ENCODE assay signal across 19 cellular contexts in the genomic region with DNA sequence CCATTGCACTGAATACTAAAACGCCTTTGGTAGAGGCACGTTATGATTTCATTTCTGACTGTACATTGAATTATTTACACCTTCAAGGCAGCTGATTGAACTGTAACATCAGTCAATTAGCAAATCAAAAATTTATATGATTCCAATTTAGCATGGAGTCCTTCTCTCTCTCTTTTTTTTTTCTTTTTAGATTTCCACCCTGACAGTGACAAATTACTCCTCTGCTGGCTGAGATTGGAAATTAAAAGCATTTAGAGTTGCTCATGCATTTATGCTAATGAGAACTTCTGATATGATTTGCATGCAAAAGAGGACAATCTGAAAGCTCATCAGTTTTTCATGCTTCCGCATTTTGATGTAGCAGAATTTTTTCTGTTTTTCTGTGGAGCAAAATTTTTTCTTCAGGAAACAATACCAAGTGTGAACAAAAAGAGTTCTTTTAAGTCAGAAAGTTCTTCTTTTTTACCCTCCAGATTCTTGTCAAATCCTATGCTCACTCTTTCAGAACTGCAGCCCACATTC.
DNase-seq lines count a peak whose midpoint lies in the region; ATAC-seq, FAIRE-seq and TF ChIP-seq lines count a peak whose summit lies in the region.
"Had no signal": no experiment of that assay in that cellular context is flagged by ENCODE, and none has a peak within 500 bp of the region (broad histone marks: within the 10 kb centered on the region; RNA-seq: fewer than 3 reads in every experiment).

No MANE protein-coding gene starts in this region.

- H3K9me2 ChIP-seq in GM23338 (ENCODE audit: insufficient read depth) (no peaks in the 10 kb centered on the region; the same call in 1 of the 2 replicates), OCI-LY7 (ENCODE audit: insufficient read depth, low read length) (no peaks in the 10 kb centered on the region)

- H3K4me2 ChIP-seq in GM23338 (no peak overlapping the region), OCI-LY7 (ENCODE audit: low read length) (no peak overlapping the region), K562 (ENCODE audit: insufficient read depth, low read length) (no peak overlapping the region), smooth muscle cell (no peak overlapping the region)

- no peak for TF ChIP-seq POLR2A in K562 (conservative IDR thresholded peaks at IDR 0.05)

- TF ChIP-seq EP300 in K562 (IDR thresholded peaks at IDR 0.05; ENCODE audit: low read length): no peak

- H3K79me2 ChIP-seq in GM23338 (replicated peaks; ENCODE audit: insufficient read depth): no peaks in the 10 kb centered on the region
- H3K79me2 ChIP-seq in OCI-LY7 (ENCODE audit: insufficient read depth, low read depth, low read length): no peaks in the 10 kb centered on the region
- H3K79me2 ChIP-seq in K562 (ENCODE audit: control insufficient read depth, insufficient read depth, low read length): no peaks in the 10 kb centered on the region
- H3K79me2 ChIP-seq in smooth muscle cell (ENCODE audit: low read depth): no peaks in the 10 kb centered on the region

- intact Hi-C loops in OCI-LY7 (cut with micrococcal nuclease; ENCODE audit: unreplicated experiment): no loop called here
- intact Hi-C loops in K562 (cut with micrococcal nuclease): no loop called here
- intact Hi-C loops in heart right ventricle (cut with DNase I): no loop called here

- no peak overlapping the region for H3K27ac ChIP-seq in GM23338 (ENCODE audit: low read depth)
- no peak overlapping the region for H3K27ac ChIP-seq in OCI-LY7 (ENCODE audit: low read depth, low read length, poor library complexity, severe bottlenecking)
- no peak overlapping the region for H3K27ac ChIP-seq in K562 (ENCODE audit: extremely low read depth, low read depth, low read length)
- no peak overlapping the region for H3K27ac ChIP-seq in smooth muscle cell (ENCODE audit: low read depth)
- H3K27ac ChIP-seq in heart right ventricle: no peak overlapping the region
- H3K27ac ChIP-seq: HL-60 had no signal

- no peaks in the 10 kb centered on the region; the same call in 2 of the 3 replicates for H3K9me3 Mint-ChIP-seq in GM23338

- H3K4me3 ChIP-seq in GM23338 (no peak overlapping the region), OCI-LY7 (ENCODE audit: low read depth, low read length, poor library complexity, severe bottlenecking) (no peak overlapping the region), K562 (no peak overlapping the region), smooth muscle cell (no peak overlapping the region), heart right ventricle (no peak overlapping the region)

- peaks cover 9% of the 10 kb centered on the region for H3K4me1 ChIP-seq in GM23338 (ENCODE audit: insufficient read depth)
- peaks cover 5% of the 10 kb centered on the region for H3K4me1 ChIP-seq in OCI-LY7 (ENCODE audit: insufficient read depth, low read length, poor library complexity, severe bottlenecking)
- no peaks in the 10 kb centered on the region for H3K4me1 ChIP-seq in K562 (replicated peaks in 1 of 2; ENCODE audit: control insufficient read depth in 2 of 2, insufficient read depth in 2 of 2, low read length in 2 of 2)
- H3K4me1 ChIP-seq in smooth muscle cell (ENCODE audit: low read depth): no peaks in the 10 kb centered on the region
- no peaks in the 10 kb centered on the region for H3K4me1 ChIP-seq in heart right ventricle

- H3K27me3 ChIP-seq in GM23338 (ENCODE audit: insufficient read depth) (no peaks in the 10 kb centered on the region), K562 (ENCODE audit: control insufficient read depth in 2 of 2, insufficient read depth in 2 of 2, low read length in 2 of 2) (no peaks in the 10 kb centered on the region), smooth muscle cell (ENCODE audit: low read depth) (no peaks in the 10 kb centered on the region), heart right ventricle (no peaks in the 10 kb centered on the region)

- H3K36me3 Mint-ChIP-seq in GM23338 (ENCODE audit: low read depth): no peaks in the 10 kb centered on the region
- H3K36me3 Mint-ChIP-seq: CD14-positive monocyte; CD4-positive, alpha-beta memory T cell had no signal

- no peaks in the 10 kb centered on the region for H4K20me1 ChIP-seq in GM23338 (replicated peaks; ENCODE audit: insufficient read depth)
- H4K20me1 ChIP-seq in OCI-LY7 (ENCODE audit: insufficient read depth, low read length): no peaks in the 10 kb centered on the region
- H4K20me1 ChIP-seq in K562 (replicated peaks; ENCODE audit: control insufficient read depth, insufficient read depth, low read length): no peaks in the 10 kb centered on the region
- H4K20me1 ChIP-seq in smooth muscle cell (ENCODE audit: low read depth): no peaks in the 10 kb centered on the region

- peak overlapping the region; percentile 76; the same call in 1 of the 2 replicates for H3K27ac Mint-ChIP-seq in GM23338
- H3K27ac Mint-ChIP-seq: CD14-positive monocyte; CD4-positive, alpha-beta memory T cell; H9 had no signal

- no peaks in the 10 kb centered on the region for H3K36me3 ChIP-seq in GM23338 (ENCODE audit: insufficient read depth)
- H3K36me3 ChIP-seq in OCI-LY7 (ENCODE audit: insufficient read depth, low read length): no peaks in the 10 kb centered on the region; the same call in 1 of the 2 replicates
- no peaks in the 10 kb centered on the region for H3K36me3 ChIP-seq in K562 (ENCODE audit: control insufficient read depth, insufficient read depth, low read length)
- no peaks in the 10 kb centered on the region for H3K36me3 ChIP-seq in smooth muscle cell (ENCODE audit: low read depth)
- no peaks in the 10 kb centered on the region for H3K36me3 ChIP-seq in heart right ventricle

- 14% methylated on average over 3 of the region's 3 CpGs for WGBS in K562 (ENCODE audit: insufficient coverage, low coverage, missing lambda C conversion rate)
- WGBS in smooth muscle cell (ENCODE audit: low lambda C conversion rate): 92% methylated on average over 3 of the region's 3 CpGs
- WGBS in heart right ventricle, 2 donors: 90 to 91% methylated on average over 3 of the region's 3 CpGs

- H3K4me3 Mint-ChIP-seq in GM23338: no peak overlapping the region
- H3K4me3 Mint-ChIP-seq: CD14-positive monocyte; CD4-positive, alpha-beta memory T cell; H9 had no signal

- no peaks in the 10 kb centered on the region for H3K27me3 Mint-ChIP-seq in GM23338 (ENCODE audit: insufficient read depth, low read depth, poor library complexity)

- H3F3A ChIP-seq in GM23338 (replicated peaks; ENCODE audit: low read depth) (no peaks in the 10 kb centered on the region), smooth muscle cell (ENCODE audit: low read depth) (no peaks in the 10 kb centered on the region)

- H2AFZ ChIP-seq in GM23338: no peak overlapping the region
- H2AFZ ChIP-seq in OCI-LY7 (ENCODE audit: low read length): peak overlapping the region; percentile 44; the same call in 1 of the 2 replicates
- no peak overlapping the region for H2AFZ ChIP-seq in K562 (ENCODE audit: low read depth, low read length)
- H2AFZ ChIP-seq in smooth muscle cell (ENCODE audit: low read depth): peak overlapping the region; percentile 30

- no peak for TF ChIP-seq RAD21 in K562 (CRISPR knock-in tag; conservative IDR thresholded peaks at IDR 0.05 in 1 of 2, IDR thresholded peaks at IDR 0.05 in 1 of 2)

- peaks cover 10% of the 10 kb centered on the region for H3K4me1 Mint-ChIP-seq in GM23338
- H3K4me1 Mint-ChIP-seq: CD14-positive monocyte had no signal

- in situ Hi-C loops in K562 (cut with MboI): no loop called here

- CTCF ChIA-PET in OCI-LY7 (lab: Charles Lee; ENCODE audit: unreplicated experiment) (no interaction called here), K562 (lab: Yijun Ruan, JAX; ENCODE audit: low intra/inter-chr PET ratio) (no interaction called here)

- TF ChIP-seq CTCF in GM23338 (conservative IDR thresholded peaks at IDR 0.05; ENCODE audit: low read depth in 2 of 2): no peak
- no peak for TF ChIP-seq CTCF in OCI-LY7 (conservative IDR thresholded peaks at IDR 0.05; ENCODE audit: low read length)
- TF ChIP-seq CTCF in K562 (IDR thresholded peaks at IDR 0.05 in 2 of 3, conservative IDR thresholded peaks at IDR 0.05 in 1 of 3; ENCODE audit: insufficient read depth in 2 of 3, low read depth in 1 of 3, low read length in 3 of 3): no peak
- no peak for TF ChIP-seq CTCF in smooth muscle cell (IDR thresholded peaks at IDR 0.05; ENCODE audit: borderline replicate concordance, insufficient read depth, poor library complexity, severe bottlenecking)
- no peak for TF ChIP-seq CTCF in heart right ventricle (IDR thresholded peaks at IDR 0.05)

- no peaks in the 10 kb centered on the region for H3K9me1 ChIP-seq in K562 (ENCODE audit: control insufficient read depth, insufficient read depth, low read length)

- POLR2A ChIA-PET in OCI-LY7 (lab: Charles Lee) (interaction anchor here (0.6 to 0.7 kb wide), 3 partner anchors 108 to 1021 kb away, joined by 3 to 4 read pairs (median 3); no protein-coding TSS in a partner anchor), K562 (lab: Yijun Ruan, JAX) (no interaction called here)

- ATAC-seq in GM23338: no peak
- no peak for ATAC-seq in K562
- no peak for ATAC-seq in heart right ventricle

- FAIRE-seq in K562 (lab: Jason Lieb, UNC) (no peak), RCC 7860 (lab: Jason Lieb, UNC) (no peak)
- FAIRE-seq: H1 had no signal

- no TSS peak for BruUV-seq in OCI-LY7 (replicated peaks; lab: Mats Ljungman, UMichigan)
- BruUV-seq in K562 (replicated peaks; lab: Mats Ljungman, UMichigan): no TSS peak

- H3K9me3 ChIP-seq in OCI-LY7 (ENCODE audit: low read length): no peaks in the 10 kb centered on the region
- no peaks in the 10 kb centered on the region for H3K9me3 ChIP-seq in K562 (replicated peaks; ENCODE audit: control insufficient read depth, insufficient read depth, low read depth, low read length)
- H3K9me3 ChIP-seq in smooth muscle cell (replicated peaks; ENCODE audit: low read depth): no peaks in the 10 kb centered on the region
- peaks cover 0 to 11% (median 0%) of the 10 kb centered on the region in 11 donors for H3K9me3 ChIP-seq in heart right ventricle

- DNase-seq in GM23338 (ENCODE audit: low spot score): no peak
- peak; percentile 17 for DNase-seq in OCI-LY7 (ENCODE audit: low spot score)
- DNase-seq in K562 (ENCODE audit: extremely low read depth in 1 of 4, low spot score in 3 of 4): no peak
- DNase-seq in smooth muscle cell (lab: John Stamatoyannopoulos, UW; ENCODE audit: unreplicated experiment): no peak
- no peak for DNase-seq in RCC 7860 (ENCODE audit: low spot score)
- no peak for DNase-seq in dermis blood vessel endothelial cell
- no peak for DNase-seq in heart right ventricle
- DNase-seq: ACHN; AML-193; CD4-positive, alpha-beta memory T cell; DMS153; DMS79; GDM1; H9; IMR-90; KBM-7 had no signal

- H3K9ac ChIP-seq in K562 (ENCODE audit: insufficient read depth in 1 of 2, low read depth in 2 of 2, low read length in 2 of 2) (no peak overlapping the region), smooth muscle cell (ENCODE audit: low read depth) (no peak overlapping the region)

TF ChIP-seq in GM23338, 12 proteins besides CTCF, POLR2A, EP300 and RAD21 (continues in another document):
- TF ChIP-seq ZNF114 (CRISPR knock-in tag; IDR thresholded peaks at IDR 0.05): no peak

TF ChIP-seq in K562, 482 proteins besides CTCF, POLR2A, EP300 and RAD21 (continues in another document):
- peak; percentile 43 for TF ChIP-seq MEIS2 (IDR thresholded peaks at IDR 0.05; ENCODE audit: partially characterized antibody)

Comparison
In these comparisons a context has a peak if more than half of its experiments do, and no peak if none do; other contexts are left out.
1. H2AFZ ChIP-seq: peak in OCI-LY7 (single experiment) and smooth muscle cell (single experiment); none in GM23338 (single experiment) and K562 (single experiment).